27 cellular contexts compared by ENCODE assay signal in genomic region chr6:37917568-37917967, GRCh38.
"Had no signal": no experiment of that assay in that cellular context is flagged by ENCODE, and none has a peak within 500 bp of the region (broad histone marks: within the 10 kb centered on the region; RNA-seq: fewer than 3 reads in every experiment).

No MANE protein-coding gene starts in this region.

- H2AFZ ChIP-seq: neural progenitor cell, parathyroid adenoma had no signal

- H3K27me3 Mint-ChIP-seq: naive thymus-derived CD4-positive, alpha-beta T cell; stimulated activated memory B cell treated with anti-CD40 and anti-IgM and Interleukin-4, amounts not matched to agents 10 μg/mL and 1 μg/mL and 100 μg/mL, for 72 hours; stimulated activated naive CD8-positive, alpha-beta T cell treated with anti-CD3 and anti-CD28 coated beads, Interleukin-15, amount 100 ng/mL, for 72 hours had no signal

- H3K36me3 ChIP-seq: neural progenitor cell, right atrium auricular region had no signal

- H3K4me3 Mint-ChIP-seq: immature natural killer cell; mesothelial cell of epicardium; naive thymus-derived CD4-positive, alpha-beta T cell; nephron progenitor cell; neural progenitor cell; stimulated activated memory B cell treated with anti-CD40 and anti-IgM and Interleukin-4, amounts not matched to agents 10 μg/mL and 1 μg/mL and 100 μg/mL, for 72 hours; stimulated activated naive CD8-positive, alpha-beta T cell treated with anti-CD3 and anti-CD28 coated beads, Interleukin-15, amount 100 ng/mL, for 72 hours had no signal

- H3K9ac ChIP-seq: neural progenitor cell, parathyroid adenoma had no signal

- ATAC-seq: heart left ventricle; naive thymus-derived CD4-positive, alpha-beta T cell; sciatic nerve; stimulated activated memory B cell treated with anti-CD40 and anti-IgM and Interleukin-4, amounts not matched to agents 10 μg/mL and 1 μg/mL and 100 μg/mL, for 72 hours; stimulated activated naive CD8-positive, alpha-beta T cell treated with anti-CD3 and anti-CD28 coated beads, Interleukin-15, amount 100 ng/mL, for 72 hours had no signal

- H3K27ac ChIP-seq: heart left ventricle, left ventricle myocardium inferior, neural progenitor cell, parathyroid adenoma, right atrium auricular region, skin epidermis, tibial nerve, upper lobe of left lung had no signal

- DNase-seq: heart left ventricle; hypothalamus; immature natural killer cell; kidney; left ventricle myocardium inferior; mesendoderm; naive thymus-derived CD4-positive, alpha-beta T cell; nephron progenitor cell; occipital lobe; stimulated activated CD4-positive, alpha-beta T cell treated with anti-CD3 and anti-CD28 coated beads, Interleukin-1b, Interleukin-23, amount 100 ng/mL, for 48 hours; stimulated activated CD4-positive, alpha-beta T cell treated with anti-CD3 and anti-CD28 coated beads, Interleukin-2, amount 100 ng/mL, for 48 hours; stimulated activated CD4-positive, alpha-beta T cell treated with anti-CD3 and anti-CD28 coated beads, Interleukin-4, amount 100 ng/mL, for 4 hours; stimulated activated CD8-positive, alpha-beta memory T cell treated with anti-CD3 and anti-CD28 coated beads, Interleukin-4, amount 100 ng/mL, for 48 hours; stimulated activated naive CD4-positive, alpha-beta T cell treated with Interleukin-2 at 50 U/mL for 16 hours; stimulated activated naive CD8-positive, alpha-beta T cell treated with anti-CD3 and anti-CD28 coated beads, Interleukin-15, amount 100 ng/mL, for 72 hours; substantia nigra; upper lobe of left lung had no signal

- H3K4me2 ChIP-seq: neural progenitor cell had no signal

- H3K27ac Mint-ChIP-seq: mesothelial cell of epicardium; neural progenitor cell; stimulated activated memory B cell treated with anti-CD40 and anti-IgM and Interleukin-4, amounts not matched to agents 10 μg/mL and 1 μg/mL and 100 μg/mL, for 72 hours; stimulated activated naive CD8-positive, alpha-beta T cell treated with anti-CD3 and anti-CD28 coated beads, Interleukin-15, amount 100 ng/mL, for 72 hours had no signal

- H3K27me3 ChIP-seq: heart left ventricle, neural progenitor cell, neutrophil, right atrium auricular region, tibial nerve, upper lobe of left lung had no signal

- H3K4me3 ChIP-seq: heart left ventricle, left ventricle myocardium inferior, lung, neural progenitor cell, right atrium auricular region, skin epidermis, tibial nerve, upper lobe of left lung had no signal

- H3K9me3 ChIP-seq: heart left ventricle, left ventricle myocardium inferior, neutrophil, right atrium auricular region, tibial nerve, upper lobe of left lung had no signal

- H3K9me3 Mint-ChIP-seq: immature natural killer cell; naive thymus-derived CD4-positive, alpha-beta T cell; stimulated activated memory B cell treated with anti-CD40 and anti-IgM and Interleukin-4, amounts not matched to agents 10 μg/mL and 1 μg/mL and 100 μg/mL, for 72 hours; stimulated activated naive CD8-positive, alpha-beta T cell treated with anti-CD3 and anti-CD28 coated beads, Interleukin-15, amount 100 ng/mL, for 72 hours had no signal
